Comparison of ENCODE assay signal across 34 cellular contexts in the genomic region with DNA sequence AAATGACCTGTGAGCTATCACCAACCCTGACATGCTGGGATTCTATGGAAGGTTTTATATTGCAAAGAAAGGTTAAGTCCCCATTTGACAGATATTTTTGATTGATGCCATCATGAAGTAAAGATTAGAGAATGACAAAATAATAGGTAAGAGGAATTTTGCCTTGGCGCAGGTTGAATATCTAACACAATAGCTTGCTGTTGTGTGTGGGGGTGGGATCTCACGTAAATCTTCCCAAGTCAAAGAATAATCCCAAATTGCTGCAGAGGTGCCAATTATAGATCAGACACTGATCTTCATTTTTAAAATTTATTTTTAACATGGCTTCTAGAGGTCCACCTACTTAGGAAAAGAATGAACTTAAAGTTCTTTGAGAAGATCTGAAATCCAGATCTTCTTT.
"Had no signal": no experiment of that assay in that cellular context is flagged by ENCODE, and none has a peak within 500 bp of the region (broad histone marks: within the 10 kb centered on the region; RNA-seq: fewer than 3 reads in every experiment).

No MANE protein-coding gene starts in this region.

- DNase-seq: Karpas-422, Kasumi-1, KG1, MG63, MM.1S, MV-4-11, NCI-H1048, NCI-H1092, NCI-H1092 treated with DMSO at 0.1 percent for 48 hours, NCI-H1105, NCI-H1105 treated with DMSO at 0.1 percent for 48 hours, NCI-H1417, NCI-H1417 treated with DMSO at 0.1 percent for 48 hours, NCI-H1436, NCI-H1436 treated with DMSO at 0.1 percent for 48 hours, NCI-H146, NCI-H1694, NCI-H1694 treated with DMSO at 0.1 percent for 48 hours, NCI-H187, NCI-H187 treated with DMSO at 0.1 percent for 48 hours, NCI-H1930, NCI-H2029, NCI-H2029 treated with DMSO at 0.1 percent for 48 hours, NCI-H2081, NCI-H2081 treated with DMSO at 0.1 percent for 48 hours, NCI-H2107, NCI-H2171, NCI-H2171 treated with DMSO at 0.1 percent for 48 hours, NCI-H226, NCI-H345, NCI-H446, NCI-H446 treated with DMSO at 0.1 percent for 48 hours, NCI-H510A, NCI-H510A treated with DMSO at 0.1 percent for 48 hours had no signal
